In the genomic region with DNA sequence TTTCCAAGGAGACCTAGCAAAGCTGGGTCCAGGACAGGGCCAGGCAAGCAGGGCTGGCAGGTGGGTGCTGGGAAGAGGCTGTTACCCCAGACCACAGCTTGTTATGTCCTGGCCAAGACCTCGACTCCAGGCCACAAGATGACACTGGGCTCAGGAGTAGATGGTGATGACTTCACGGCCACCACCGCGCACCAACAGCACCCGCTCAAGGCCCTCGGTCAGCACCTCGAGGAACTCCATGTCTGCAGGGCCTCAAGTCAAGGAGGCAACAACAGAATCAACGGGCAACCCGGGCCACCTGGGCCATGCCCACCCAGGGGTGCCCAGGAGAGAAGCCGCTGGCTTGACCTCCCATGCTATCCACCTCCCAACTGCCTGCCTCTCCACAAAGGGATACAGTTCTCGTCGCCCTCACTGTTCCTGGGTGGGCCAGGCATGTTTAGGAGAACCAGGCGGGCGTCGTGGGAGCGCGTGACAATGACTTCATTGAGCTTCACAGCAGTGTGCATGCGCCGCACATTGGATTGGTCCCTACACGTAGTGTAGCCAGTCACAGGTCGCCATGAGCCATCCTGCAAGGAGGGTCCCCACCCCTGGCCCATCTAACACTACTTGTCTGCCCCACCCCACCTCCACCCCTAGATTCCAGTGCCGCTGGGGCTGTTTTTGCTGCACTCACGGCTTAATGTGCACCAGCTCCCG, we compare ENCODE assay signal across 1 cellular context.
TF ChIP-seq lines count a peak whose summit lies in the region.

No MANE protein-coding gene starts in this region.

TF ChIP-seq in IMR-90, 13 proteins besides CTCF, POLR2A, EP300 and RAD21:
- TF ChIP-seq BHLHE40 (IDR thresholded peaks at IDR 0.05; ENCODE audit: low read depth, low read length) (no peak), FOS (IDR thresholded peaks at IDR 0.05; ENCODE audit: low read depth, low read length) (no peak), MXI1 (IDR thresholded peaks at IDR 0.05; ENCODE audit: borderline replicate concordance, low read depth, low read length) (no peak), CEBPB (IDR thresholded peaks at IDR 0.05; ENCODE audit: low read depth, low read length) (no peak), USF2 (IDR thresholded peaks at IDR 0.05; ENCODE audit: low read depth, low read length) (no peak), SMC3 (IDR thresholded peaks at IDR 0.05; ENCODE audit: low read depth, low read length) (no peak), MAFK (IDR thresholded peaks at IDR 0.05; ENCODE audit: low read depth, low read length) (no peak), MAZ (IDR thresholded peaks at IDR 0.05; ENCODE audit: borderline replicate concordance, low read depth, low read length) (no peak), RCOR1 (IDR thresholded peaks at IDR 0.05; ENCODE audit: insufficient replicate concordance, low read length) (no peak), NFE2L2 (IDR thresholded peaks at IDR 0.05; ENCODE audit: low read depth, low read length) (no peak), RFX5 (IDR thresholded peaks at IDR 0.05; ENCODE audit: low read depth, low read length) (no peak), ELK1 (IDR thresholded peaks at IDR 0.05; ENCODE audit: borderline replicate concordance, low read depth, low read length) (no peak), CHD1 (IDR thresholded peaks at IDR 0.05; ENCODE audit: low read depth, low read length) (no peak)
TF ChIP-seq in IMR-90: peak in this region for 0.
